In genomic region chr17:27076814-27077213, GRCh38 we compare ENCODE assay signal across 36 cellular contexts.
"Had no signal": no experiment of that assay in that cellular context is flagged by ENCODE, and none has a peak within 500 bp of the region (broad histone marks: within the 10 kb centered on the region; RNA-seq: fewer than 3 reads in every experiment).

No MANE protein-coding gene starts in this region.

- FAIRE-seq: astrocyte, bronchial epithelial cell, TTC549 had no signal

- DNase-seq: activated B cell treated with CpG ODN at 0.5 μM for 24 hours; activated CD4-positive, alpha-beta memory T cell treated with anti-CD3 and anti-CD28 coated beads for 36 hours; activated CD4-positive, alpha-beta T cell treated with anti-CD3 and anti-CD28 coated beads for 4 hours; activated CD4-positive, alpha-beta T cell treated with anti-CD3 and anti-CD28 coated beads, Interleukin-2, amount 10 ng/mL, durations not matched to agents 24 days and 14 days; activated CD4-positive, alpha-beta T cell treated with anti-CD3 and anti-CD28 coated beads, Interleukin-2, amount 50 U/mL, for 1 hour; activated CD4-positive, alpha-beta T cell treated with anti-CD3 and anti-CD28 coated beads, Interleukin-2, amount 50 U/mL, for 4 hours; activated CD4-positive, CD25-positive, alpha-beta regulatory T cell treated with anti-CD3 and anti-CD28 coated beads, Interleukin-2, amount 50 U/mL, for 72 hours; activated CD8-positive, alpha-beta memory T cell treated with anti-CD3 and anti-CD28 coated beads, Interleukin-2, amount 50 U/mL, for 4 hours; activated CD8-positive, alpha-beta T cell treated with anti-CD3 and anti-CD28 coated beads for 36 hours; activated effector memory CD4-positive, alpha-beta T cell treated with anti-CD3 and anti-CD28 coated beads, Interleukin-2, amount 50 U/mL, for 16 hours; activated gamma-delta T cell treated with Interleukin-2 at 50 U/mL for 16 hours; activated naive CD4-positive, alpha-beta T cell; activated naive CD4-positive, alpha-beta T cell treated with anti-CD3 and anti-CD28 coated beads for 36 hours; activated naive CD4-positive, alpha-beta T cell treated with anti-CD3 and anti-CD28 coated beads, Interleukin-2, amount 50 U/mL, for 16 hours; activated naive CD8-positive, alpha-beta T cell treated with anti-CD3 and anti-CD28 coated beads for 36 hours; activated T-cell treated with anti-CD3 and anti-CD28 coated beads for 4 hours; activated T-cell treated with anti-CD3 and anti-CD28 coated beads, Interleukin-2, amount 50 U/mL, for 1 hour; activated T-cell treated with anti-CD3 and anti-CD28 coated beads, Interleukin-2, amount 50 U/mL, for 4 hours; activated T-cell treated with anti-CD3 and anti-CD28 coated beads, Interleukin-2, amount 50 U/mL, for 72 hours; adrenal gland; amniotic stem cell; aorta; body of pancreas; brain microvascular endothelial cell; caudate nucleus; cerebellar nuclear complex; T-helper 1 cell; T-helper 2 cell; T-helper 9 cell had no signal

- H3K36me3 ChIP-seq: adrenal gland, brain microvascular endothelial cell, cardiac muscle cell had no signal

- H3K9me3 ChIP-seq: adrenal gland, body of pancreas had no signal

- H3K4me3 ChIP-seq: adrenal gland, body of pancreas, cardiac muscle cell had no signal

- H3K27me3 ChIP-seq: adrenal gland, body of pancreas, brain microvascular endothelial cell, cardiac muscle cell had no signal

- ATAC-seq: activated CD8-positive, alpha-beta T cell treated with anti-CD3 and anti-CD28 coated beads for 36 hours; activated naive CD4-positive, alpha-beta T cell treated with anti-CD3 and anti-CD28 coated beads, Interleukin-2, amount 50 U/mL, for 72 hours; activated T-cell treated with anti-CD3 and anti-CD28 coated beads, Interleukin-2, amount 50 U/mL, for 4 hours; activated T-cell treated with anti-CD3 and anti-CD28 coated beads, Interleukin-2, amount 50 U/mL, for 72 hours; activated T-helper 17 cell treated with anti-CD3 and anti-CD28 coated beads, Interleukin-2, amount 50 U/mL, for 72 hours; body of pancreas had no signal

- H3K27ac ChIP-seq: adrenal gland, body of pancreas, brain microvascular endothelial cell, cardiac muscle cell, VCaP had no signal

- H3K4me1 ChIP-seq: adrenal gland, body of pancreas had no signal
